Comparison of ENCODE assay signal across 1 cellular context in the genomic region with DNA sequence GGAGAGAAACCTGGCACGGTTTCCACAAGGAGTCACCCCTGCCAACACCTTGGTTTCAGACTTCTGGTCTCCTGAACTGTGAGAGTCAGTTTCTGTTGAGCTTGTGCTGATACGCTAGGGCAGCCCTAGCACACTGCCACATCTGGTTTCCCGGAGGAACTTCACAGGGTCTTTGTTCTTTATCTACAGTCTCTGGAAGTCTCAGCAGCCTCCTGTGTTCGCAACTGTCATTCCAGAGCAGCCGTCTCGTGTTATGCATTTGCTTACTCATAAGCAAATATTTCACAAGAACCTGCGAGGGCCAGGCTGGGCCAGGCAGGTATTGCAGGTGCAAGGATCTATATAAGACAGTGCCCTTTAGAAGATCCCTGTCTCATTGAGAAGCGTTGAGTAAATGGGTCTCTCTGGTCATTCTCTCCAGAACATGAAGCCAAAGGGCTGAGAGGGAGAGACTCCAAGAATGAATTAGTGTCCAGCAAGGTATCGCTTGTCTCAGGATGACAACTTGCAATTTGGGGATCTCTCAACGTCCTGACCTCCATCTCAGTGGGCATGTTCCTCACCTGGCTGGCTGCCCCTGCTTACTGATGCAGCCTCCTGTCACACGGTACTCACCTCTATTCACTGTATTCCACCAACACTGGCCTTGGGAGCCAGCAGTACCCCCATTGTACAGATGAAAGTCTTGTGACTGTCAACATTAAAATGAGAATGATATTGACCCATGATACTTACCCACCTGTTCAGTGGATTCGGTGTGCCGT.
TF ChIP-seq lines count a peak whose summit lies in the region.

No MANE protein-coding gene starts in this region.

TF ChIP-seq in HepG2, 621 proteins besides CTCF, POLR2A, EP300 and RAD21 (continued from another document):
- TF ChIP-seq, protein P1, sequence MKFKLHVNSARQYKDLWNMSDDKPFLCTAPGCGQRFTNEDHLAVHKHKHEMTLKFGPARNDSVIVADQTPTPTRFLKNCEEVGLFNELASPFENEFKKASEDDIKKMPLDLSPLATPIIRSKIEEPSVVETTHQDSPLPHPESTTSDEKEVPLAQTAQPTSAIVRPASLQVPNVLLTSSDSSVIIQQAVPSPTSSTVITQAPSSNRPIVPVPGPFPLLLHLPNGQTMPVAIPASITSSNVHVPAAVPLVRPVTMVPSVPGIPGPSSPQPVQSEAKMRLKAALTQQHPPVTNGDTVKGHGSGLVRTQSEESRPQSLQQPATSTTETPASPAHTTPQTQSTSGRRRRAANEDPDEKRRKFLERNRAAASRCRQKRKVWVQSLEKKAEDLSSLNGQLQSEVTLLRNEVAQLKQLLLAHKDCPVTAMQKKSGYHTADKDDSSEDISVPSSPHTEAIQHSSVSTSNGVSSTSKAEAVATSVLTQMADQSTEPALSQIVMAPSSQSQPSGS (CRISPR knock-in tag; IDR thresholded peaks at IDR 0.05): peak; percentile 52; the same call in 1 of the 2 replicates
- TF ChIP-seq BRCA1 (CRISPR knock-in tag; IDR thresholded peaks at IDR 0.05) (no peak), TGIF2 (CRISPR knock-in tag; IDR thresholded peaks at IDR 0.05) (peak; percentile 74; the same call in 1 of the 2 replicates), MAZ (IDR thresholded peaks at IDR 0.05; ENCODE audit: borderline replicate concordance, low read depth, low read length) (no peak), MAZ (CRISPR knock-in tag; IDR thresholded peaks at IDR 0.05; ENCODE audit: low read depth) (no peak), HNRNPK (IDR thresholded peaks at IDR 0.05; ENCODE audit: low read depth, low read length, poor library complexity, severe bottlenecking) (no peak), YEATS4 (CRISPR knock-in tag; IDR thresholded peaks at IDR 0.05; ENCODE audit: borderline replicate concordance) (no peak), SMAD9 (CRISPR knock-in tag; IDR thresholded peaks at IDR 0.05) (no peak), HOXA3 (CRISPR knock-in tag; IDR thresholded peaks at IDR 0.05) (0 out of 2 replicates have a peak, but pooled peaks have one; percentile 43), ZFP36L1 (CRISPR knock-in tag; IDR thresholded peaks at IDR 0.05) (no peak), TCF7 (IDR thresholded peaks at IDR 0.05; ENCODE audit: low read depth) (peak; percentile 48), ZNF329 (CRISPR knock-in tag; IDR thresholded peaks at IDR 0.05; ENCODE audit: low read depth) (no peak), SNAPC2 (CRISPR knock-in tag; IDR thresholded peaks at IDR 0.05) (no peak), NFATC3 (CRISPR knock-in tag; IDR thresholded peaks at IDR 0.05) (no peak), SMARCE1 (IDR thresholded peaks at IDR 0.05; ENCODE audit: borderline replicate concordance) (no peak), ZNF792 (CRISPR knock-in tag; IDR thresholded peaks at IDR 0.05) (peak; percentile 49; the same call in 1 of the 2 replicates), ZNF256 (CRISPR knock-in tag; conservative IDR thresholded peaks at IDR 0.05) (no peak; the same call in 1 of the 2 replicates), ZNF264 (CRISPR knock-in tag; IDR thresholded peaks at IDR 0.05) (peak; percentile 81; the same call in 1 of the 2 replicates), RXRA (CRISPR knock-in tag; IDR thresholded peaks at IDR 0.05) (no peak; the same call in 1 of the 2 replicates), FOXM1 (CRISPR knock-in tag; IDR thresholded peaks at IDR 0.05) (no peak), XRCC5 (optimal IDR thresholded peaks at IDR 0.05; ENCODE audit: low read length) (peak; percentile 77), SOX13 (IDR thresholded peaks at IDR 0.05) (0 out of 2 replicates have a peak, but pooled peaks have one; percentile 31), SOX13 (CRISPR knock-in tag; conservative IDR thresholded peaks at IDR 0.05 in 1 of 2, IDR thresholded peaks at IDR 0.05 in 1 of 2) (peak in 1 of 2 experiments; percentile 79; a peak in 1 of 4 replicates), ISL2 (CRISPR knock-in tag; IDR thresholded peaks at IDR 0.05) (peak; percentile 76), ZNF33A (CRISPR knock-in tag; IDR thresholded peaks at IDR 0.05; ENCODE audit: borderline replicate concordance) (no peak)
- TF ChIP-seq, protein P2, sequence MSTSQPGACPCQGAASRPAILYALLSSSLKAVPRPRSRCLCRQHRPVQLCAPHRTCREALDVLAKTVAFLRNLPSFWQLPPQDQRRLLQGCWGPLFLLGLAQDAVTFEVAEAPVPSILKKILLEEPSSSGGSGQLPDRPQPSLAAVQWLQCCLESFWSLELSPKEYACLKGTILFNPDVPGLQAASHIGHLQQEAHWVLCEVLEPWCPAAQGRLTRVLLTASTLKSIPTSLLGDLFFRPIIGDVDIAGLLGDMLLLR (CRISPR knock-in tag; IDR thresholded peaks at IDR 0.05): no peak
- TF ChIP-seq, protein P3, sequence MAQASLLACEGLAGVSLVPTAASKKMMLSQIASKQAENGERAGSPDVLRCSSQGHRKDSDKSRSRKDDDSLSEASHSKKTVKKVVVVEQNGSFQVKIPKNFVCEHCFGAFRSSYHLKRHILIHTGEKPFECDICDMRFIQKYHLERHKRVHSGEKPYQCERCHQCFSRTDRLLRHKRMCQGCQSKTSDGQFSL (CRISPR knock-in tag; IDR thresholded peaks at IDR 0.05): no peak
- TF ChIP-seq, protein P4, sequence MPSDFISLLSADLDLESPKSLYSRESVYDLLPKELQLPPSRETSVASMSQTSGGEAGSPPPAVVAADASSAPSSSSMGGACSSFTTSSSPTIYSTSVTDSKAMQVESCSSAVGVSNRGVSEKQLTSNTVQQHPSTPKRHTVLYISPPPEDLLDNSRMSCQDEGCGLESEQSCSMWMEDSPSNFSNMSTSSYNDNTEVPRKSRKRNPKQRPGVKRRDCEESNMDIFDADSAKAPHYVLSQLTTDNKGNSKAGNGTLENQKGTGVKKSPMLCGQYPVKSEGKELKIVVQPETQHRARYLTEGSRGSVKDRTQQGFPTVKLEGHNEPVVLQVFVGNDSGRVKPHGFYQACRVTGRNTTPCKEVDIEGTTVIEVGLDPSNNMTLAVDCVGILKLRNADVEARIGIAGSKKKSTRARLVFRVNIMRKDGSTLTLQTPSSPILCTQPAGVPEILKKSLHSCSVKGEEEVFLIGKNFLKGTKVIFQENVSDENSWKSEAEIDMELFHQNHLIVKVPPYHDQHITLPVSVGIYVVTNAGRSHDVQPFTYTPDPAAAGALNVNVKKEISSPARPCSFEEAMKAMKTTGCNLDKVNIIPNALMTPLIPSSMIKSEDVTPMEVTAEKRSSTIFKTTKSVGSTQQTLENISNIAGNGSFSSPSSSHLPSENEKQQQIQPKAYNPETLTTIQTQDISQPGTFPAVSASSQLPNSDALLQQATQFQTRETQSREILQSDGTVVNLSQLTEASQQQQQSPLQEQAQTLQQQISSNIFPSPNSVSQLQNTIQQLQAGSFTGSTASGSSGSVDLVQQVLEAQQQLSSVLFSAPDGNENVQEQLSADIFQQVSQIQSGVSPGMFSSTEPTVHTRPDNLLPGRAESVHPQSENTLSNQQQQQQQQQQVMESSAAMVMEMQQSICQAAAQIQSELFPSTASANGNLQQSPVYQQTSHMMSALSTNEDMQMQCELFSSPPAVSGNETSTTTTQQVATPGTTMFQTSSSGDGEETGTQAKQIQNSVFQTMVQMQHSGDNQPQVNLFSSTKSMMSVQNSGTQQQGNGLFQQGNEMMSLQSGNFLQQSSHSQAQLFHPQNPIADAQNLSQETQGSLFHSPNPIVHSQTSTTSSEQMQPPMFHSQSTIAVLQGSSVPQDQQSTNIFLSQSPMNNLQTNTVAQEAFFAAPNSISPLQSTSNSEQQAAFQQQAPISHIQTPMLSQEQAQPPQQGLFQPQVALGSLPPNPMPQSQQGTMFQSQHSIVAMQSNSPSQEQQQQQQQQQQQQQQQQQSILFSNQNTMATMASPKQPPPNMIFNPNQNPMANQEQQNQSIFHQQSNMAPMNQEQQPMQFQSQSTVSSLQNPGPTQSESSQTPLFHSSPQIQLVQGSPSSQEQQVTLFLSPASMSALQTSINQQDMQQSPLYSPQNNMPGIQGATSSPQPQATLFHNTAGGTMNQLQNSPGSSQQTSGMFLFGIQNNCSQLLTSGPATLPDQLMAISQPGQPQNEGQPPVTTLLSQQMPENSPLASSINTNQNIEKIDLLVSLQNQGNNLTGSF (CRISPR knock-in tag; IDR thresholded peaks at IDR 0.05): no peak
- TF ChIP-seq, protein P5, sequence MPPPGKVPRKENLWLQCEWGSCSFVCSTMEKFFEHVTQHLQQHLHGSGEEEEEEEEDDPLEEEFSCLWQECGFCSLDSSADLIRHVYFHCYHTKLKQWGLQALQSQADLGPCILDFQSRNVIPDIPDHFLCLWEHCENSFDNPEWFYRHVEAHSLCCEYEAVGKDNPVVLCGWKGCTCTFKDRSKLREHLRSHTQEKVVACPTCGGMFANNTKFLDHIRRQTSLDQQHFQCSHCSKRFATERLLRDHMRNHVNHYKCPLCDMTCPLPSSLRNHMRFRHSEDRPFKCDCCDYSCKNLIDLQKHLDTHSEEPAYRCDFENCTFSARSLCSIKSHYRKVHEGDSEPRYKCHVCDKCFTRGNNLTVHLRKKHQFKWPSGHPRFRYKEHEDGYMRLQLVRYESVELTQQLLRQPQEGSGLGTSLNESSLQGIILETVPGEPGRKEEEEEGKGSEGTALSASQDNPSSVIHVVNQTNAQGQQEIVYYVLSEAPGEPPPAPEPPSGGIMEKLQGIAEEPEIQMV (CRISPR knock-in tag; IDR thresholded peaks at IDR 0.05; ENCODE audit: low read depth): no peak
- TF ChIP-seq, protein P6, sequence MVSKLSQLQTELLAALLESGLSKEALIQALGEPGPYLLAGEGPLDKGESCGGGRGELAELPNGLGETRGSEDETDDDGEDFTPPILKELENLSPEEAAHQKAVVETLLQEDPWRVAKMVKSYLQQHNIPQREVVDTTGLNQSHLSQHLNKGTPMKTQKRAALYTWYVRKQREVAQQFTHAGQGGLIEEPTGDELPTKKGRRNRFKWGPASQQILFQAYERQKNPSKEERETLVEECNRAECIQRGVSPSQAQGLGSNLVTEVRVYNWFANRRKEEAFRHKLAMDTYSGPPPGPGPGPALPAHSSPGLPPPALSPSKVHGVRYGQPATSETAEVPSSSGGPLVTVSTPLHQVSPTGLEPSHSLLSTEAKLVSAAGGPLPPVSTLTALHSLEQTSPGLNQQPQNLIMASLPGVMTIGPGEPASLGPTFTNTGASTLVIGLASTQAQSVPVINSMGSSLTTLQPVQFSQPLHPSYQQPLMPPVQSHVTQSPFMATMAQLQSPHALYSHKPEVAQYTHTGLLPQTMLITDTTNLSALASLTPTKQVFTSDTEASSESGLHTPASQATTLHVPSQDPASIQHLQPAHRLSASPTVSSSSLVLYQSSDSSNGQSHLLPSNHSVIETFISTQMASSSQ (IDR thresholded peaks at IDR 0.05; ENCODE audit: low read depth): no peak
- TF ChIP-seq, protein P6 (CRISPR knock-in tag; IDR thresholded peaks at IDR 0.05; ENCODE audit: borderline replicate concordance): no peak; the same call in 1 of the 2 replicates
- TF ChIP-seq, protein P7, sequence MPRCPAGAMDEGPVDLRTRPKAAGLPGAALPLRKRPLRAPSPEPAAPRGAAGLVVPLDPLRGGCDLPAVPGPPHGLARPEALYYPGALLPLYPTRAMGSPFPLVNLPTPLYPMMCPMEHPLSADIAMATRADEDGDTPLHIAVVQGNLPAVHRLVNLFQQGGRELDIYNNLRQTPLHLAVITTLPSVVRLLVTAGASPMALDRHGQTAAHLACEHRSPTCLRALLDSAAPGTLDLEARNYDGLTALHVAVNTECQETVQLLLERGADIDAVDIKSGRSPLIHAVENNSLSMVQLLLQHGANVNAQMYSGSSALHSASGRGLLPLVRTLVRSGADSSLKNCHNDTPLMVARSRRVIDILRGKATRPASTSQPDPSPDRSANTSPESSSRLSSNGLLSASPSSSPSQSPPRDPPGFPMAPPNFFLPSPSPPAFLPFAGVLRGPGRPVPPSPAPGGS (CRISPR knock-in tag; IDR thresholded peaks at IDR 0.05): no peak
- TF ChIP-seq, protein P8, sequence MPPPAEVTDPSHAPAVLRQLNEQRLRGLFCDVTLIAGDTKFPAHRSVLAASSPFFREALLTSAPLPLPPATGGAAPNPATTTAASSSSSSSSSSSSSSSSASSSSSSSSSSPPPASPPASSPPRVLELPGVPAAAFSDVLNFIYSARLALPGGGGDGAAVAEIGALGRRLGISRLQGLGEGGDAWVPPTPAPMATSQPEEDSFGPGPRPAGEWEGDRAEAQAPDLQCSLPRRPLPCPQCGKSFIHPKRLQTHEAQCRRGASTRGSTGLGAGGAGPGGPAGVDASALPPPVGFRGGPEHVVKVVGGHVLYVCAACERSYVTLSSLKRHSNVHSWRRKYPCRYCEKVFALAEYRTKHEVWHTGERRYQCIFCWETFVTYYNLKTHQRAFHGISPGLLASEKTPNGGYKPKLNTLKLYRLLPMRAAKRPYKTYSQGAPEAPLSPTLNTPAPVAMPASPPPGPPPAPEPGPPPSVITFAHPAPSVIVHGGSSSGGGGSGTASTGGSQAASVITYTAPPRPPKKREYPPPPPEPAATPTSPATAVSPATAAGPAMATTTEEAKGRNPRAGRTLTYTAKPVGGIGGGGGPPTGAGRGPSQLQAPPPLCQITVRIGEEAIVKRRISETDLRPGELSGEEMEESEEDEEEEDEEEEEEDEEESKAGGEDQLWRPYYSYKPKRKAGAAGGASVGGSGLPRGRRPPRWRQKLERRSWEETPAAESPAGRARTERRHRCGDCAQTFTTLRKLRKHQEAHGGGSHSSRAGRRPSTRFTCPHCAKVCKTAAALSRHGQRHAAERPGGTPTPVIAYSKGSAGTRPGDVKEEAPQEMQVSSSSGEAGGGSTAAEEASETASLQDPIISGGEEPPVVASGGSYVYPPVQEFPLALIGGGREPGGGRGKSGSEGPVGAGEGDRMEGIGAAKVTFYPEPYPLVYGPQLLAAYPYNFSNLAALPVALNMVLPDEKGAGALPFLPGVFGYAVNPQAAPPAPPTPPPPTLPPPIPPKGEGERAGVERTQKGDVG (CRISPR knock-in tag; IDR thresholded peaks at IDR 0.05; ENCODE audit: borderline replicate concordance): 0 out of 2 replicates have a peak, but pooled peaks have one; percentile 55
- TF ChIP-seq, protein P9, sequence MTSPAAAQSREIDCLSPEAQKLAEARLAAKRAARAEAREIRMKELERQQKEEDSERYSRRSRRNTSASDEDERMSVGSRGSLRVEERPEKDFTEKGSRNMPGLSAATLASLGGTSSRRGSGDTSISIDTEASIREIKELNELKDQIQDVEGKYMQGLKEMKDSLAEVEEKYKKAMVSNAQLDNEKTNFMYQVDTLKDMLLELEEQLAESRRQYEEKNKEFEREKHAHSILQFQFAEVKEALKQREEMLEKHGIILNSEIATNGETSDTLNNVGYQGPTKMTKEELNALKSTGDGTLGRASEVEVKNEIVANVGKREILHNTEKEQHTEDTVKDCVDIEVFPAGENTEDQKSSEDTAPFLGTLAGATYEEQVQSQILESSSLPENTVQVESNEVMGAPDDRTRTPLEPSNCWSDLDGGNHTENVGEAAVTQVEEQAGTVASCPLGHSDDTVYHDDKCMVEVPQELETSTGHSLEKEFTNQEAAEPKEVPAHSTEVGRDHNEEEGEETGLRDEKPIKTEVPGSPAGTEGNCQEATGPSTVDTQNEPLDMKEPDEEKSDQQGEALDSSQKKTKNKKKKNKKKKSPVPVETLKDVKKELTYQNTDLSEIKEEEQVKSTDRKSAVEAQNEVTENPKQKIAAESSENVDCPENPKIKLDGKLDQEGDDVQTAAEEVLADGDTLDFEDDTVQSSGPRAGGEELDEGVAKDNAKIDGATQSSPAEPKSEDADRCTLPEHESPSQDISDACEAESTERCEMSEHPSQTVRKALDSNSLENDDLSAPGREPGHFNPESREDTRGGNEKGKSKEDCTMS (CRISPR knock-in tag; conservative IDR thresholded peaks at IDR 0.05): no peak
TF ChIP-seq in HepG2: peak in this region for 158.
